Comparison of ENCODE assay signal across 23 cellular contexts in genomic region chr5:62199792-62200716, GRCh38.
DNase-seq lines count a peak whose midpoint lies in the region; ATAC-seq, FAIRE-seq and TF ChIP-seq lines count a peak whose summit lies in the region.
"Had no signal": no experiment of that assay in that cellular context is flagged by ENCODE, and none has a peak within 500 bp of the region (broad histone marks: within the 10 kb centered on the region; RNA-seq: fewer than 3 reads in every experiment).

No MANE protein-coding gene starts in this region.

- H3K4me2 ChIP-seq in A549 = no peak overlapping the region
- H3K4me2 ChIP-seq: hepatocyte had no signal

- no peak overlapping the region for H3K27ac Mint-ChIP-seq in activated CD8-positive, alpha-beta T cell treated with anti-CD3 and anti-CD28 coated beads, Interleukin-2, amount 10 ng/mL, durations not matched to agents 7 days and 5 days
- H3K27ac Mint-ChIP-seq in CD14-positive monocyte = no peak overlapping the region
- H3K27ac Mint-ChIP-seq: type B pancreatic cell had no signal

- no peak for TF ChIP-seq POLR2A in A549 (IDR thresholded peaks at IDR 0.05; ENCODE audit: low read length)
- no peak for TF ChIP-seq POLR2A in NB4 (IDR thresholded peaks at IDR 0.05; ENCODE audit: extremely low read depth, insufficient read length)

- no peaks in the 10 kb centered on the region for H3K9me3 ChIP-seq in A549
- H3K9me3 ChIP-seq: body of pancreas, left lung, right atrium auricular region had no signal

- no peak for TF ChIP-seq EP300 in A549 (IDR thresholded peaks at IDR 0.05)

- H3K9me3 Mint-ChIP-seq in activated CD8-positive, alpha-beta T cell treated with anti-CD3 and anti-CD28 coated beads, Interleukin-2, amount 10 ng/mL, durations not matched to agents 7 days and 5 days (ENCODE audit: insufficient read depth) = no peaks in the 10 kb centered on the region
- peaks cover 0 to 2% (median 0%) of the 10 kb centered on the region in 7 donors for H3K9me3 Mint-ChIP-seq in CD14-positive monocyte
- H3K9me3 Mint-ChIP-seq: type B pancreatic cell had no signal

- no peaks in the 10 kb centered on the region for H3K4me1 ChIP-seq in A549
- H3K4me1 ChIP-seq: body of pancreas, left lung, right atrium auricular region had no signal

- no peak for TF ChIP-seq RAD21 in A549 (conservative IDR thresholded peaks at IDR 0.05 in 1 of 2, IDR thresholded peaks at IDR 0.05 in 1 of 2)

- H3K27me3 Mint-ChIP-seq in activated CD8-positive, alpha-beta T cell treated with anti-CD3 and anti-CD28 coated beads, Interleukin-2, amount 10 ng/mL, durations not matched to agents 7 days and 5 days (ENCODE audit: low read depth) = peaks cover 14% of the 10 kb centered on the region
- peaks cover 0 to 4% (median 2%) of the 10 kb centered on the region in 3 donors for H3K27me3 Mint-ChIP-seq in CD14-positive monocyte (ENCODE audit: low read depth in 3 of 3)

- H3K4me3 ChIP-seq in A549 (no peak overlapping the region), NB4 (ENCODE audit: low read depth, low read length) (no peak overlapping the region)
- H3K4me3 ChIP-seq: body of pancreas, hepatocyte, left lung, right atrium auricular region had no signal

- WGBS in A549 (ENCODE audit: missing lambda C conversion rate) = 5% methylated on average over 7 of the region's 7 CpGs

- TF ChIP-seq CTCF in A549 (IDR thresholded peaks at IDR 0.05) (no peak), NB4 (IDR thresholded peaks at IDR 0.05; ENCODE audit: low read depth, low read length) (no peak), CD14-positive monocyte (IDR thresholded peaks at IDR 0.05) (no peak)

- CTCF ChIA-PET in A549 (lab: Yijun Ruan, JAX) = no interaction called here
- CTCF ChIA-PET in activated CD8-positive, alpha-beta T cell treated with anti-CD3 and anti-CD28 coated beads, Interleukin-2, amount 10 ng/mL, durations not matched to agents 7 days and 5 days (lab: Charles Lee) = no interaction called here

- no peaks in the 10 kb centered on the region for H3K36me3 Mint-ChIP-seq in activated CD8-positive, alpha-beta T cell treated with anti-CD3 and anti-CD28 coated beads, Interleukin-2, amount 10 ng/mL, durations not matched to agents 7 days and 5 days (ENCODE audit: low read depth)
- no peaks in the 10 kb centered on the region for H3K36me3 Mint-ChIP-seq in CD14-positive monocyte
- H3K36me3 Mint-ChIP-seq: naive B cell, type B pancreatic cell had no signal

- peaks cover 2% of the 10 kb centered on the region for H3K4me1 Mint-ChIP-seq in activated CD8-positive, alpha-beta T cell treated with anti-CD3 and anti-CD28 coated beads, Interleukin-2, amount 10 ng/mL, durations not matched to agents 7 days and 5 days (ENCODE audit: low read depth)
- H3K4me1 Mint-ChIP-seq in CD14-positive monocyte = no peaks in the 10 kb centered on the region
- H3K4me1 Mint-ChIP-seq: naive B cell had no signal

- DNase-seq in SKM-1 (lab: John Stamatoyannopoulos, UW; ENCODE audit: unreplicated experiment) = peak; percentile 5
- no peak for DNase-seq in SKM-1 treated with dmso at 0.1 percent for 144 hours (lab: John Stamatoyannopoulos, UW; ENCODE audit: unreplicated experiment)
- DNase-seq in A549 (ENCODE audit: low read depth in 1 of 2, low spot score in 1 of 2) = no peak
- peak; percentile 31 for DNase-seq in NB4 (ENCODE audit: low read depth)
- DNase-seq in activated CD8-positive, alpha-beta T cell treated with anti-CD3 and anti-CD28 coated beads, Interleukin-2, amount 10 ng/mL, durations not matched to agents 7 days and 5 days = no peak
- no peak for DNase-seq in cerebellar nuclear complex (lab: John Stamatoyannopoulos, UW)
- DNase-seq in COLO829 (ENCODE audit: low spot score) = no peak
- DNase-seq in CD14-positive monocyte (ENCODE audit: low spot score) = no peak
- DNase-seq: activated CD4-positive, alpha-beta T cell treated with anti-CD3 and anti-CD28 coated beads for 1 hour; body of pancreas; effector CD8-positive, alpha-beta T cell; foreskin melanocyte; left lung; naive B cell; NCI-H1436; NCI-H524; stimulated activated CD4-positive, alpha-beta T cell treated with anti-CD3 and anti-CD28 coated beads, Interleukin-12 subunit alpha, Interleukin-12 subunit beta, amount 100 ng/mL, for 4 hours had no signal

- no peak for ATAC-seq in A549
- ATAC-seq in activated CD8-positive, alpha-beta T cell treated with anti-CD3 and anti-CD28 coated beads, Interleukin-2, amount 10 ng/mL, durations not matched to agents 7 days and 5 days = peak; percentile 49
- ATAC-seq: body of pancreas, left lung, SK-N-SH treated with all-trans-retinoic acid at 6 μM for 48 hours had no signal

- intact Hi-C loops in CD14-positive monocyte (cut with micrococcal nuclease) = no loop called here

- no peak overlapping the region for H3K27ac ChIP-seq in A549
- H3K27ac ChIP-seq: body of pancreas, hepatocyte, left lung, right atrium auricular region, RWPE1 had no signal

- no peak overlapping the region for H3K4me3 Mint-ChIP-seq in activated CD8-positive, alpha-beta T cell treated with anti-CD3 and anti-CD28 coated beads, Interleukin-2, amount 10 ng/mL, durations not matched to agents 7 days and 5 days
- no peak overlapping the region for H3K4me3 Mint-ChIP-seq in CD14-positive monocyte
- H3K4me3 Mint-ChIP-seq: naive B cell, type B pancreatic cell had no signal

- FAIRE-seq in A549 (lab: Jason Lieb, UNC) = no peak
- FAIRE-seq: H1 had no signal

- POLR2A ChIA-PET in A549 (lab: Yijun Ruan, JAX) = no interaction called here
- POLR2A ChIA-PET in activated CD8-positive, alpha-beta T cell treated with anti-CD3 and anti-CD28 coated beads, Interleukin-2, amount 10 ng/mL, durations not matched to agents 7 days and 5 days (lab: Charles Lee) = no interaction called here

TF ChIP-seq in A549, 52 proteins besides CTCF, POLR2A, EP300 and RAD21:
- TF ChIP-seq KDM5A (IDR thresholded peaks at IDR 0.05) = no peak
- peak; percentile 94 for TF ChIP-seq CBX8 (IDR thresholded peaks at IDR 0.05)
- no peak for TF ChIP-seq REST (IDR thresholded peaks at IDR 0.05)
- TF ChIP-seq ZNF302 (CRISPR knock-in tag; IDR thresholded peaks at IDR 0.05) = no peak
- no peak for TF ChIP-seq MYC (IDR thresholded peaks at IDR 0.05; ENCODE audit: borderline replicate concordance, low read length)
- no peak for TF ChIP-seq HDAC2 (IDR thresholded peaks at IDR 0.05)
- peak; percentile 89; the same call in 1 of the 2 replicates for TF ChIP-seq RNF2 (IDR thresholded peaks at IDR 0.05; ENCODE audit: borderline replicate concordance, low read depth)
- TF ChIP-seq ZFP36 (IDR thresholded peaks at IDR 0.05; ENCODE audit: borderline replicate concordance, partially characterized antibody) = no peak
- no peak for TF ChIP-seq POLR2AphosphoS2 (conservative IDR thresholded peaks at IDR 0.05; ENCODE audit: low read length)
- TF ChIP-seq HES2 (IDR thresholded peaks at IDR 0.05) = no peak
- no peak for TF ChIP-seq HEYL (CRISPR knock-in tag; IDR thresholded peaks at IDR 0.05)
- no peak for TF ChIP-seq HMGXB4 (CRISPR knock-in tag; IDR thresholded peaks at IDR 0.05; ENCODE audit: borderline replicate concordance)
- TF ChIP-seq PHF8 (IDR thresholded peaks at IDR 0.05; ENCODE audit: borderline replicate concordance, low read depth) = no peak
- no peak for TF ChIP-seq MAFK (IDR thresholded peaks at IDR 0.05; ENCODE audit: partially characterized antibody)

Comparison
In these comparisons a context has a peak if more than half of its experiments do, and no peak if none do; other contexts are left out.
1. DNase-seq: peak in SKM-1 (single experiment) and NB4 (single experiment); none in SKM-1 treated with dmso at 0.1 percent for 144 hours (single experiment), A549 (0 of 2), activated CD8-positive, alpha-beta T cell treated with anti-CD3 and anti-CD28 coated beads, Interleukin-2, amount 10 ng/mL, durations not matched to agents 7 days and 5 days (single experiment), cerebellar nuclear complex (0 of 2), COLO829 (single experiment) and CD14-positive monocyte (single experiment).